Comparison of ENCODE assay signal across 9 cellular contexts in the genomic region with DNA sequence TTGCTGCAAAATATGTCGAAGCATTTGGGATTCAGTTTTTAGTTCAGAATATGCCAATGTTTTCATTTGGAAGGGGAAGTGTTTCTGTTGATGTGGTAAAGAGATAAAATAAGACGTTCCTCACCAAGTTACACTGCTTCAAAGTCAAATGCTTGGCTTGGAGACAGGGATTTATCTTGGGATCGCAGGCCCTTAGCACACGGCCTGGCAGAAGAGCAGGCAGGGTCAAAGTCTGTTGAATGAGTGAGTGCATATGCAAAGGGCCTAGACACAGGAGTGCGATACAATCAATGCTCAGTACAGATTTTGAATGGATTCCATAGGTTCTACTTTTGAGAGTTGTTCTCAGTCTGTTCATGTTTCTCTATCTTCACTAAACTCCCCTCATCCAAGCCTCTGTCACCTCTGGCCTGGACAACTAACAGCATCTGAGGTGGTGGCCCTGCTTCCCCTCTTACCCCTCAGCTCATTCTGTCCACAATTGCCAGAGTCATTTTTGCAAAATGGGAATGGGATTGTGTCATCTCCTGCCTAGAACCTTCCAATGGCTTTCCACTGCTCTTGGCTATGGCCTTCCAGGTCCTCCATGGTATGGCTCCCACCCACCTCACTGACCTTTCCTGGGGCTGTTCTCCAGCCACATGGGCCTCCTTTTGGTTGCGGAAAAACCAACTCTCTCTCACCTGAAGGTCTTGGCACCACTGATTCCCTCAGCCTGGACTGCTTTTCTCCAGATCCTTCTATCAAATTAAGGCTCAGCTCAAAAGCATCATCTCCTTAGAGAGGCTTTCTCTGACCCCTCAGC. TPM values are rescaled to one million over a fixed set of nuclear protein-coding genes. Genes with fewer than 3 reads are reported as not detected.
A peak's percentile ranks its signal among the peaks of the same experiment; 100 is the strongest.
DNase-seq lines count a peak whose midpoint lies in the region; ATAC-seq and TF ChIP-seq lines count a peak whose summit lies in the region.
"Had no signal": no experiment of that assay in that cellular context is flagged by ENCODE, and none has a peak within 500 bp of the region (broad histone marks: within the 10 kb centered on the region; RNA-seq: fewer than 3 reads in every experiment).

No MANE protein-coding gene starts in this region.

- no peaks in the 10 kb centered on the region for H3K36me3 ChIP-seq in thoracic aorta
- H3K36me3 ChIP-seq: BE2C had no signal

- peak overlapping the region; percentile 94 for H3K4me3 Mint-ChIP-seq in activated T-cell treated with anti-CD3 and anti-CD28 coated beads, Interleukin-2, amount 50 U/mL, for 24 hours
- peak overlapping the region; percentile 93 for H3K4me3 Mint-ChIP-seq in activated T-helper 2 cell treated with anti-CD3 and anti-CD28 coated beads, Interferon-gamma antibody, Interleukin-2, Interleukin-4, amounts not matched to agents 10 μg/mL and 5 μg/mL and 100 μg/mL, durations not matched to agents 14 hours and 24 hours and 36 hours (ENCODE audit: low read depth)
- no peak overlapping the region for H3K4me3 Mint-ChIP-seq in mesothelial cell of epicardium

- peak overlapping the region; percentile 84 for H3K27ac Mint-ChIP-seq in activated T-cell treated with anti-CD3 and anti-CD28 coated beads, Interleukin-2, amount 50 U/mL, for 24 hours
- H3K27ac Mint-ChIP-seq in activated T-helper 2 cell treated with anti-CD3 and anti-CD28 coated beads, Interferon-gamma antibody, Interleukin-2, Interleukin-4, amounts not matched to agents 10 μg/mL and 5 μg/mL and 100 μg/mL, durations not matched to agents 14 hours and 24 hours and 36 hours = peak overlapping the region; percentile 67
- no peak overlapping the region for H3K27ac Mint-ChIP-seq in mesothelial cell of epicardium

- no peaks in the 10 kb centered on the region for H3K27me3 ChIP-seq in thoracic aorta (replicated peaks; ENCODE audit: insufficient read depth)
- H3K27me3 ChIP-seq: BE2C had no signal

- no peak for DNase-seq in activated T-cell treated with anti-CD3 and anti-CD28 coated beads, Interleukin-2, amount 50 U/mL, for 24 hours
- no peak for DNase-seq in activated T-cell treated with anti-CD3 and anti-CD28 coated beads, Interleukin-2, amount 50 U/mL, for 1 hour
- no peak for DNase-seq in activated T-helper 2 cell treated with anti-CD3 and anti-CD28 coated beads, Interferon-gamma antibody, Interleukin-2, Interleukin-4, amounts not matched to agents 10 μg/mL and 5 μg/mL and 100 μg/mL, durations not matched to agents 14 hours and 24 hours and 36 hours (ENCODE audit: low spot score)
- DNase-seq in left lobe of liver (ENCODE audit: low spot score) (peak; percentile 67), thoracic aorta (ENCODE audit: low spot score) (no peak), NCI-H510A (lab: John Stamatoyannopoulos, UW) (no peak), mesothelial cell of epicardium (ENCODE audit: low spot score in 2 of 2, unreplicated experiment in 2 of 2) (no peak)
- no peak for DNase-seq in stimulated activated CD4-positive, alpha-beta T cell treated with anti-CD3 and anti-CD28 coated beads, Interleukin-4, amount 100 ng/mL, for 1 hour
- DNase-seq: BE2C had no signal

- peaks cover 84% of the 10 kb centered on the region for H3K4me1 Mint-ChIP-seq in activated T-cell treated with anti-CD3 and anti-CD28 coated beads, Interleukin-2, amount 50 U/mL, for 24 hours (ENCODE audit: low read depth)
- peaks cover 68% of the 10 kb centered on the region for H3K4me1 Mint-ChIP-seq in activated T-helper 2 cell treated with anti-CD3 and anti-CD28 coated beads, Interferon-gamma antibody, Interleukin-2, Interleukin-4, amounts not matched to agents 10 μg/mL and 5 μg/mL and 100 μg/mL, durations not matched to agents 14 hours and 24 hours and 36 hours (ENCODE audit: low read depth)
- peaks cover 41% of the 10 kb centered on the region for H3K4me1 Mint-ChIP-seq in mesothelial cell of epicardium

- intact Hi-C loops in activated T-helper 2 cell treated with anti-CD3 and anti-CD28 coated beads, Interferon-gamma antibody, Interleukin-2, Interleukin-4, amounts not matched to agents 10 μg/mL and 5 μg/mL and 100 μg/mL, durations not matched to agents 14 hours and 24 hours and 36 hours (cut with micrococcal nuclease) = no loop called here

- no peak for TF ChIP-seq CTCF in thoracic aorta (IDR thresholded peaks at IDR 0.05)
- no peak for TF ChIP-seq CTCF in mesothelial cell of epicardium (IDR thresholded peaks at IDR 0.05; ENCODE audit: unreplicated experiment)

- H3K9me3 ChIP-seq in thoracic aorta = no peaks in the 10 kb centered on the region
- H3K9me3 ChIP-seq: BE2C had no signal

- H3K9me3 Mint-ChIP-seq in activated T-cell treated with anti-CD3 and anti-CD28 coated beads, Interleukin-2, amount 50 U/mL, for 24 hours = no peaks in the 10 kb centered on the region
- H3K9me3 Mint-ChIP-seq in activated T-helper 2 cell treated with anti-CD3 and anti-CD28 coated beads, Interferon-gamma antibody, Interleukin-2, Interleukin-4, amounts not matched to agents 10 μg/mL and 5 μg/mL and 100 μg/mL, durations not matched to agents 14 hours and 24 hours and 36 hours = no peaks in the 10 kb centered on the region
- H3K9me3 Mint-ChIP-seq in mesothelial cell of epicardium = no peaks in the 10 kb centered on the region

- peak overlapping the region; percentile 34 to 81 for H3K27ac ChIP-seq in thoracic aorta

- H3K4me1 ChIP-seq in thoracic aorta (ENCODE audit: control insufficient read depth in 1 of 2, low read depth in 2 of 2) = peaks cover 63 to 82% of the 10 kb centered on the region in 2 donors
- H3K4me1 ChIP-seq: BE2C had no signal

- ATAC-seq in left lobe of liver (peak; percentile 33), thoracic aorta (ENCODE audit: insufficient number of reproducible peaks, low FRiP score, low read depth) (no peak)

- peak overlapping the region; percentile 98 for H3K4me3 ChIP-seq in thoracic aorta

- no peaks in the 10 kb centered on the region for H3K27me3 Mint-ChIP-seq in activated T-cell treated with anti-CD3 and anti-CD28 coated beads, Interleukin-2, amount 50 U/mL, for 24 hours
- H3K27me3 Mint-ChIP-seq in activated T-helper 2 cell treated with anti-CD3 and anti-CD28 coated beads, Interferon-gamma antibody, Interleukin-2, Interleukin-4, amounts not matched to agents 10 μg/mL and 5 μg/mL and 100 μg/mL, durations not matched to agents 14 hours and 24 hours and 36 hours (ENCODE audit: low read depth) = no peaks in the 10 kb centered on the region
- H3K27me3 Mint-ChIP-seq in mesothelial cell of epicardium (ENCODE audit: low read depth) = no peaks in the 10 kb centered on the region

- peaks cover 76% of the 10 kb centered on the region for H3K36me3 Mint-ChIP-seq in activated T-cell treated with anti-CD3 and anti-CD28 coated beads, Interleukin-2, amount 50 U/mL, for 24 hours (ENCODE audit: low read depth)
- peaks cover 53% of the 10 kb centered on the region for H3K36me3 Mint-ChIP-seq in activated T-helper 2 cell treated with anti-CD3 and anti-CD28 coated beads, Interferon-gamma antibody, Interleukin-2, Interleukin-4, amounts not matched to agents 10 μg/mL and 5 μg/mL and 100 μg/mL, durations not matched to agents 14 hours and 24 hours and 36 hours (ENCODE audit: low read depth)
- H3K36me3 Mint-ChIP-seq in mesothelial cell of epicardium = no peaks in the 10 kb centered on the region

RNA-seq across cellular contexts. Expression of gene DEXI, which starts 3.2 kb away (rescaled TPM):
- 38.5 and 38.7 TPM in 2 replicates for total RNA-seq in activated T-helper 2 cell treated with anti-CD3 and anti-CD28 coated beads, Interferon-gamma antibody, Interleukin-2, Interleukin-4, amounts not matched to agents 10 μg/mL and 5 μg/mL and 100 μg/mL, durations not matched to agents 14 hours and 24 hours and 36 hours
- total RNA-seq in left lobe of liver = 66.8 TPM
- 100 to 1,000 TPM; 120 to 157 TPM for total RNA-seq in thoracic aorta
- total RNA-seq in mesothelial cell of epicardium = 31.2 to 33.0 TPM (median 31.5 TPM) in 3 replicates

RNA-seq across cellular contexts. Expression of gene CLEC16A, which starts 5.3 kb away (rescaled TPM):
- 44.8 and 48.7 TPM in 2 replicates for total RNA-seq in activated T-helper 2 cell treated with anti-CD3 and anti-CD28 coated beads, Interferon-gamma antibody, Interleukin-2, Interleukin-4, amounts not matched to agents 10 μg/mL and 5 μg/mL and 100 μg/mL, durations not matched to agents 14 hours and 24 hours and 36 hours
- 21.6 TPM for total RNA-seq in left lobe of liver
- total RNA-seq in thoracic aorta = 10 to 100 TPM; 46.6 to 47.6 TPM
- total RNA-seq in mesothelial cell of epicardium = 40.5 to 44.9 TPM (median 43.3 TPM) in 3 replicates
